In genomic region chr3:10119376-10119775, GRCh38 we compare ENCODE assay signal across 33 cellular contexts. TPM values are rescaled to one million over a fixed set of nuclear protein-coding genes. Genes with fewer than 3 reads are reported as not detected.
"Had no signal": no experiment of that assay in that cellular context is flagged by ENCODE, and none has a peak within 500 bp of the region (broad histone marks: within the 10 kb centered on the region; RNA-seq: fewer than 3 reads in every experiment).

No MANE protein-coding gene starts in this region.

- H3K27me3 ChIP-seq: adrenal gland, body of pancreas, Peyer's patch, SJCRH30 had no signal

- H3K4me1 ChIP-seq: SJCRH30 had no signal

- H3K36me3 ChIP-seq: adrenal gland, Peyer's patch had no signal

- H3K27ac ChIP-seq: adrenal gland, body of pancreas, Peyer's patch, RWPE1, SJCRH30 had no signal

- DNase-seq: activated CD4-positive, alpha-beta T cell treated with anti-CD3 and anti-CD28 coated beads for 48 hours; activated CD4-positive, alpha-beta T cell treated with anti-CD3 and anti-CD28 coated beads, Interleukin-2, amount 50 U/mL, for 48 hours; activated CD8-positive, alpha-beta memory T cell treated with anti-CD3 and anti-CD28 coated beads, Interleukin-2, amount 10 ng/mL, durations not matched to agents 7 days and 5 days; activated gamma-delta T cell; activated naive CD4-positive, alpha-beta T cell treated with anti-CD3 and anti-CD28 coated beads, Interleukin-2, amount 10 ng/mL, durations not matched to agents 7 days and 5 days; activated naive CD8-positive, alpha-beta T cell treated with anti-CD3 and anti-CD28 coated beads, Interleukin-2, amount 10 ng/mL, durations not matched to agents 7 days and 5 days; activated T-cell treated with anti-CD3 and anti-CD28 coated beads, Interleukin-2, amount 50 U/mL, for 4 hours; adrenal gland; anterior cingulate cortex; body of pancreas; central memory CD4-positive, alpha-beta T cell; Kasumi-1; KBM-7; NCI-H1048; NCI-H146; NCI-H187 treated with DMSO at 0.1 percent for 48 hours; NCI-H2171; NCI-H226; NCI-H526; NCI-H774; Peyer's patch; Right ventricle myocardium superior; SJCRH30; SW 1271 had no signal

- H3K9me3 ChIP-seq: adrenal gland, body of pancreas, Peyer's patch, SJCRH30 had no signal

- H3K9me3 Mint-ChIP-seq: activated naive CD4-positive, alpha-beta T cell treated with anti-CD3 and anti-CD28 coated beads, Interleukin-2, amount 10 ng/mL, durations not matched to agents 7 days and 5 days; activated naive CD8-positive, alpha-beta T cell treated with anti-CD3 and anti-CD28 coated beads, Interleukin-2, amount 10 ng/mL, durations not matched to agents 7 days and 5 days; activated T-cell treated with anti-CD3 and anti-CD28 coated beads, Interleukin-2, amount 50 U/mL, for 4 hours; activated T-helper 17 cell treated with anti-CD3 and anti-CD28 coated beads, Interleukin-2, amount 50 U/mL, for 72 hours; T-helper 2 cell treated with Interferon-gamma antibody and Interleukin-4, amounts not matched to agents 5 μg/mL and 100 μg/mL, for 36 hours had no signal

- H3K4me3 Mint-ChIP-seq: activated CD8-positive, alpha-beta memory T cell treated with anti-CD3 and anti-CD28 coated beads, Interleukin-2, amount 10 ng/mL, durations not matched to agents 7 days and 5 days; activated naive CD4-positive, alpha-beta T cell treated with anti-CD3 and anti-CD28 coated beads, Interleukin-2, amount 10 ng/mL, durations not matched to agents 7 days and 5 days; activated naive CD8-positive, alpha-beta T cell treated with anti-CD3 and anti-CD28 coated beads, Interleukin-2, amount 10 ng/mL, durations not matched to agents 7 days and 5 days; activated T-cell treated with anti-CD3 and anti-CD28 coated beads, Interleukin-2, amount 50 U/mL, for 4 hours had no signal

- H3K27ac Mint-ChIP-seq: activated naive CD4-positive, alpha-beta T cell treated with anti-CD3 and anti-CD28 coated beads, Interleukin-2, amount 10 ng/mL, durations not matched to agents 7 days and 5 days; activated naive CD8-positive, alpha-beta T cell treated with anti-CD3 and anti-CD28 coated beads, Interleukin-2, amount 10 ng/mL, durations not matched to agents 7 days and 5 days; activated T-helper 17 cell treated with anti-CD3 and anti-CD28 coated beads, Interleukin-2, amount 50 U/mL, for 72 hours had no signal

- ATAC-seq: activated CD4-positive, CD25-positive, alpha-beta regulatory T cell treated with anti-CD3 and anti-CD28 coated beads, Interleukin-2, amount 50 U/mL, for 24 hours; activated CD8-positive, alpha-beta memory T cell treated with anti-CD3 and anti-CD28 coated beads, Interleukin-2, amount 10 ng/mL, durations not matched to agents 7 days and 5 days; activated T-cell treated with anti-CD3 and anti-CD28 coated beads, Interleukin-2, amount 50 U/mL, for 4 hours; activated T-helper 17 cell treated with anti-CD3 and anti-CD28 coated beads, Interleukin-2, amount 50 U/mL, for 72 hours; body of pancreas; SK-N-SH treated with all-trans-retinoic acid at 6 μM for 48 hours had no signal

- H3K27me3 Mint-ChIP-seq: activated CD8-positive, alpha-beta memory T cell treated with anti-CD3 and anti-CD28 coated beads, Interleukin-2, amount 10 ng/mL, durations not matched to agents 7 days and 5 days; activated naive CD4-positive, alpha-beta T cell treated with anti-CD3 and anti-CD28 coated beads, Interleukin-2, amount 10 ng/mL, durations not matched to agents 7 days and 5 days; activated T-helper 17 cell treated with anti-CD3 and anti-CD28 coated beads, Interleukin-2, amount 50 U/mL, for 72 hours had no signal

- H3K4me3 ChIP-seq: adrenal gland, body of pancreas, Peyer's patch, SJCRH30 had no signal

RNA-seq across cellular contexts. Expression of gene FANCD2OS, which starts 11.3 kb away (rescaled TPM):
- total RNA-seq: activated CD8-positive, alpha-beta memory T cell treated with anti-CD3 and anti-CD28 coated beads, Interleukin-2, amount 10 ng/mL, durations not matched to agents 7 days and 5 days; activated naive CD8-positive, alpha-beta T cell treated with anti-CD3 and anti-CD28 coated beads, Interleukin-2, amount 10 ng/mL, durations not matched to agents 7 days and 5 days; activated T-cell treated with anti-CD3 and anti-CD28 coated beads, Interleukin-2, amount 50 U/mL, for 4 hours; activated T-helper 17 cell treated with anti-CD3 and anti-CD28 coated beads, Interleukin-2, amount 50 U/mL, for 72 hours; adrenal gland; body of pancreas; bronchial epithelial cell; M059J; NCI-H460; Peyer's patch; Right ventricle myocardium superior; SJCRH30; T-helper 1 cell treated with Interleukin-12 subunit alpha and Interleukin-12 subunit beta and Interleukin-4 antibody, amounts not matched to agents 30 ng/mL and 1 ng/mL, for 36 hours had no signal
